Comparison of ENCODE assay signal across 8 cellular contexts in genomic region chr12:116194935-116195431, GRCh38.
DNase-seq lines count a peak whose midpoint lies in the region; ATAC-seq and TF ChIP-seq lines count a peak whose summit lies in the region.

No MANE protein-coding gene starts in this region.

- H3K9me3 Mint-ChIP-seq in naive thymus-derived CD4-positive, alpha-beta T cell, result no peaks in the 10 kb centered on the region

- H3K27ac Mint-ChIP-seq in naive thymus-derived CD4-positive, alpha-beta T cell, result peak overlapping the region; percentile 42 to 78 (median 66)

- peak overlapping the region in 9 of 10 donors; percentile 18 to 62 (median 49) for H3K4me3 Mint-ChIP-seq in naive thymus-derived CD4-positive, alpha-beta T cell

- H3K4me1 Mint-ChIP-seq in naive thymus-derived CD4-positive, alpha-beta T cell, result peaks cover 34 to 89% (median 73%) of the 10 kb centered on the region in 7 donors

- H3K27me3 Mint-ChIP-seq in naive thymus-derived CD4-positive, alpha-beta T cell, result no peaks in the 10 kb centered on the region

- CTCF ChIA-PET in naive thymus-derived CD4-positive, alpha-beta T cell (lab: Charles Lee), result interaction anchor here (0.6 kb wide), 1 partner anchor 426 kb away, joined by 3 read pairs; no protein-coding TSS in a partner anchor

- no peak overlapping the region for H3K4me3 ChIP-seq in naive thymus-derived CD4-positive, alpha-beta T cell (ENCODE audit: low read length)
- no peak overlapping the region for H3K4me3 ChIP-seq in WERI-Rb-1 (ENCODE audit: low read depth, low read length)

- no peaks in the 10 kb centered on the region for H3K27me3 ChIP-seq in naive thymus-derived CD4-positive, alpha-beta T cell (ENCODE audit: control insufficient read depth in 2 of 2, insufficient read depth in 2 of 2, low read length in 2 of 2)
- H3K27me3 ChIP-seq in WERI-Rb-1 (ENCODE audit: insufficient read depth, low read depth, severe bottlenecking), result no peaks in the 10 kb centered on the region

- DNase-seq in activated CD4-positive, alpha-beta T cell treated with anti-CD3 and anti-CD28 coated beads for 4 hours, result peak; percentile 52 to 60
- DNase-seq in naive thymus-derived CD4-positive, alpha-beta T cell, result peak; percentile 18 to 86 (median 57)
- DNase-seq in LoVo (ENCODE audit: low spot score) (no peak), AG08396 (ENCODE audit: low spot score) (no peak), WERI-Rb-1 (no peak), SIG-M5 (lab: John Stamatoyannopoulos, UW) (no peak)

- POLR2A ChIA-PET in naive thymus-derived CD4-positive, alpha-beta T cell (lab: Charles Lee), result no interaction called here

- intact Hi-C loops in naive thymus-derived CD4-positive, alpha-beta T cell (cut with micrococcal nuclease), result loop anchor here (1.0 to 5.0 kb wide), 5 partner anchors 8 to 178 kb away; partner anchors contain the start of gene MED13L (in 1 of the 2)

- ATAC-seq in GM19395 (IDR thresholded peaks at IDR 0.05; ENCODE audit: unreplicated experiment), result peak; percentile 83
- ATAC-seq in HG03103 (IDR thresholded peaks at IDR 0.05; ENCODE audit: low read depth, unreplicated experiment), result peak; percentile 76
- ATAC-seq in naive thymus-derived CD4-positive, alpha-beta T cell, result peak; percentile 95

- no peaks in the 10 kb centered on the region for H3K36me3 ChIP-seq in naive thymus-derived CD4-positive, alpha-beta T cell (ENCODE audit: control insufficient read depth in 2 of 3, insufficient read depth in 3 of 3, low read length in 3 of 3)
- H3K36me3 ChIP-seq in WERI-Rb-1, result no peaks in the 10 kb centered on the region

- H3K36me3 Mint-ChIP-seq in naive thymus-derived CD4-positive, alpha-beta T cell, result peaks cover 0 to 1% (median 0%) of the 10 kb centered on the region in 5 donors

- no peak for TF ChIP-seq CTCF in WERI-Rb-1 (IDR thresholded peaks at IDR 0.05; ENCODE audit: low read depth, low read length)

- no peaks in the 10 kb centered on the region for H3K9me3 ChIP-seq in naive thymus-derived CD4-positive, alpha-beta T cell (ENCODE audit: control insufficient read depth in 2 of 3, low read length in 3 of 3)
- H3K9me3 ChIP-seq in WERI-Rb-1 (ENCODE audit: severe bottlenecking), result no peaks in the 10 kb centered on the region

- no peak overlapping the region for H3K27ac ChIP-seq in naive thymus-derived CD4-positive, alpha-beta T cell (ENCODE audit: low read depth, low read length)
- no peak overlapping the region for H3K27ac ChIP-seq in WERI-Rb-1

- peaks cover 7 to 25% of the 10 kb centered on the region in 2 donors for H3K4me1 ChIP-seq in naive thymus-derived CD4-positive, alpha-beta T cell (ENCODE audit: control insufficient read depth in 2 of 2, insufficient read depth in 2 of 2, low read length in 2 of 2)

Comparison
In these comparisons a context has a peak if more than half of its experiments do, and no peak if none do; other contexts are left out.
1. DNase-seq: peak in activated CD4-positive, alpha-beta T cell treated with anti-CD3 and anti-CD28 coated beads for 4 hours (2 of 2) and naive thymus-derived CD4-positive, alpha-beta T cell (9 of 9); none in LoVo (single experiment), AG08396 (single experiment), WERI-Rb-1 (single experiment) and SIG-M5 (single experiment).
2. Peak in every context shown above with its lines, with median percentiles within 50 percentile points of each other: ATAC-seq.